ENCODE assay signal across 20 cellular contexts in the genomic region with DNA sequence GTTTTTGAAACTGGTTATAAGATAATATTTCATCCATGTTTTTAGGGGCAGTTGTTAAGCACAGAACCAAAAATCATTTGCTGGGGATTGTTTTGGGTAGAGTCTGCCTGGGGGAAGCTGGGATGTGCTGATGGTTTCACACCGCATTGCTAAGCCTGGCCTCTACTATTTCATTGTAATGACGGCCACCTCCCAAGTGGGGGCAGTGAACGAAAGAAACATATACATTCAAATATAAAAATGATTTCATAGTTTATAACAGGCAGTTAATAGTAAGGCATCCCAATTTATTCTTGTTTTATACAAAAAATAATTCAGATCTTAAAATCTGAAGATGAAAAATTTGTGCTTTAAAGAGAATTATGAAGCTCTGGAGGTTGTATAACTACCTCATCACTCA.
A peak's percentile ranks its signal among the peaks of the same experiment; 100 is the strongest.
DNase-seq lines count a peak whose midpoint lies in the region; ATAC-seq, FAIRE-seq and TF ChIP-seq lines count a peak whose summit lies in the region.
"Had no signal": no experiment of that assay in that cellular context is flagged by ENCODE, and none has a peak within 500 bp of the region (broad histone marks: within the 10 kb centered on the region; RNA-seq: fewer than 3 reads in every experiment).

No MANE protein-coding gene starts in this region.

- DNase-seq in Karpas-422 (peak; percentile 48), brain microvascular endothelial cell (peak; percentile 7), small intestine (peak; percentile 8), NCI-H510A (lab: John Stamatoyannopoulos, UW) (no peak)
- no peak for DNase-seq in natural killer cell treated with Interleukin-12 subunit alpha and Interleukin-12 subunit beta and Interleukin-15 and Interleukin-18, amount 100 ng/mL, for 72 hours (ENCODE audit: low spot score)
- no peak for DNase-seq in activated T-helper 1 cell treated with anti-CD3 and anti-CD28 coated beads, Interleukin-12 subunit alpha, Interleukin-12 subunit beta, Interleukin-2, Interleukin-4 antibody, amounts not matched to agents 30 ng/mL and 10 ng/mL and 1 ng/mL, durations not matched to agents 14 hours and 24 hours and 36 hours (ENCODE audit: low spot score)
- DNase-seq: DMS79 treated with DMSO at 0.1 percent for 48 hours, foreskin fibroblast, left ventricle myocardium superior, MM.1S, NCI-H2081 treated with DMSO at 0.1 percent for 48 hours, NCI-H774, posterior cingulate gyrus, spleen, T-cell had no signal

- H3K36me3 Mint-ChIP-seq in natural killer cell treated with Interleukin-12 subunit alpha and Interleukin-12 subunit beta and Interleukin-15 and Interleukin-18, amount 100 ng/mL, for 72 hours = no peaks in the 10 kb centered on the region
- H3K36me3 Mint-ChIP-seq in activated T-helper 1 cell treated with anti-CD3 and anti-CD28 coated beads, Interleukin-12 subunit alpha, Interleukin-12 subunit beta, Interleukin-2, Interleukin-4 antibody, amounts not matched to agents 30 ng/mL and 10 ng/mL and 1 ng/mL, durations not matched to agents 14 hours and 24 hours and 36 hours (ENCODE audit: low read depth) = no peaks in the 10 kb centered on the region
- H3K36me3 Mint-ChIP-seq: stimulated activated effector memory CD8-positive, alpha-beta T cell treated with anti-CD3 and anti-CD28 coated beads, Interleukin-12 subunit alpha, Interleukin-12 subunit beta, amount 100 ng/mL, for 72 hours; T-cell had no signal

- no peak overlapping the region for H3K27ac ChIP-seq in Karpas-422 (ENCODE audit: low read length)
- no peak overlapping the region for H3K27ac ChIP-seq in brain microvascular endothelial cell
- no peak overlapping the region for H3K27ac ChIP-seq in small intestine (ENCODE audit: low read depth in 1 of 2, low read length in 1 of 2)
- H3K27ac ChIP-seq: BLaER1 treated with 17β-estradiol and CSF1 and Interleukin-3, amounts not matched to agents 10 nM and 100 nM; spleen; VCaP had no signal

- no peaks in the 10 kb centered on the region for H3K79me2 ChIP-seq in Karpas-422 (ENCODE audit: low read length)

- no peak overlapping the region for H3K4me3 ChIP-seq in Karpas-422 (ENCODE audit: low read length)
- no peak overlapping the region for H3K4me3 ChIP-seq in brain microvascular endothelial cell (ENCODE audit: low read depth, low read length)
- H3K4me3 ChIP-seq in small intestine (ENCODE audit: low read depth in 1 of 2, low read length in 2 of 2) = no peak overlapping the region
- H3K4me3 ChIP-seq: BLaER1 treated with 17β-estradiol and CSF1 and Interleukin-3, amounts not matched to agents 10 nM and 100 nM; spleen had no signal

- FAIRE-seq in small intestine (lab: Jason Lieb, UNC) = no peak

- no peaks in the 10 kb centered on the region for H3K9me2 ChIP-seq in Karpas-422 (replicated peaks; ENCODE audit: insufficient read depth, low read length)

- in situ Hi-C loops in brain microvascular endothelial cell (cut with HindIII; ENCODE audit: low pct_ligation_motif_present, low sequenced_read_pairs) = no loop called here

- TF ChIP-seq CTCF in GM12872 (IDR thresholded peaks at IDR 0.05; ENCODE audit: insufficient read depth, low read depth, low read length) (peak; percentile 12; the same call in 1 of the 3 replicates), brain microvascular endothelial cell (IDR thresholded peaks at IDR 0.05; ENCODE audit: low read depth, low read length, missing control alignments) (peak; percentile 32)

- no peaks in the 10 kb centered on the region for H3K9me3 ChIP-seq in Karpas-422 (ENCODE audit: low read length)
- H3K9me3 ChIP-seq in small intestine (ENCODE audit: control insufficient read depth, low read depth) = peaks cover 1% of the 10 kb centered on the region
- H3K9me3 ChIP-seq: BLaER1 treated with 17β-estradiol and CSF1 and Interleukin-3, amounts not matched to agents 10 nM and 100 nM; spleen had no signal

- WGBS in small intestine, 3 donors = 34 to 36% (median 36%) methylated on average over 3 of the region's 3 CpGs

- no peaks in the 10 kb centered on the region for H3K27me3 Mint-ChIP-seq in natural killer cell treated with Interleukin-12 subunit alpha and Interleukin-12 subunit beta and Interleukin-15 and Interleukin-18, amount 100 ng/mL, for 72 hours
- no peaks in the 10 kb centered on the region for H3K27me3 Mint-ChIP-seq in activated T-helper 1 cell treated with anti-CD3 and anti-CD28 coated beads, Interleukin-12 subunit alpha, Interleukin-12 subunit beta, Interleukin-2, Interleukin-4 antibody, amounts not matched to agents 30 ng/mL and 10 ng/mL and 1 ng/mL, durations not matched to agents 14 hours and 24 hours and 36 hours (ENCODE audit: insufficient read depth)
- H3K27me3 Mint-ChIP-seq: T-cell had no signal

- no peak overlapping the region for H2AFZ ChIP-seq in Karpas-422 (ENCODE audit: low read length)

- H3K27me3 ChIP-seq in Karpas-422 (ENCODE audit: low read length) (no peaks in the 10 kb centered on the region), brain microvascular endothelial cell (replicated peaks) (no peaks in the 10 kb centered on the region), small intestine (ENCODE audit: control insufficient read depth in 2 of 2, insufficient read depth in 2 of 2, low read length in 2 of 2) (no peaks in the 10 kb centered on the region)
- H3K27me3 ChIP-seq: BLaER1 treated with 17β-estradiol and CSF1 and Interleukin-3, amounts not matched to agents 10 nM and 100 nM; spleen had no signal

- no peaks in the 10 kb centered on the region for H3K4me1 Mint-ChIP-seq in natural killer cell treated with Interleukin-12 subunit alpha and Interleukin-12 subunit beta and Interleukin-15 and Interleukin-18, amount 100 ng/mL, for 72 hours (ENCODE audit: low read depth in 2 of 2)
- H3K4me1 Mint-ChIP-seq in activated T-helper 1 cell treated with anti-CD3 and anti-CD28 coated beads, Interleukin-12 subunit alpha, Interleukin-12 subunit beta, Interleukin-2, Interleukin-4 antibody, amounts not matched to agents 30 ng/mL and 10 ng/mL and 1 ng/mL, durations not matched to agents 14 hours and 24 hours and 36 hours (ENCODE audit: low read depth) = no peaks in the 10 kb centered on the region
- H3K4me1 Mint-ChIP-seq: stimulated activated effector memory CD8-positive, alpha-beta T cell treated with anti-CD3 and anti-CD28 coated beads, Interleukin-12 subunit alpha, Interleukin-12 subunit beta, amount 100 ng/mL, for 72 hours; T-cell had no signal

- no peaks in the 10 kb centered on the region for H3K4me1 ChIP-seq in Karpas-422 (ENCODE audit: low read length)
- H3K4me1 ChIP-seq in small intestine (ENCODE audit: control insufficient read depth in 2 of 2, insufficient read depth in 1 of 2, low read depth in 1 of 2, low read length in 1 of 2) = no peaks in the 10 kb centered on the region
- H3K4me1 ChIP-seq: BLaER1 treated with 17β-estradiol and CSF1 and Interleukin-3, amounts not matched to agents 10 nM and 100 nM; spleen had no signal

- intact Hi-C loops in activated T-helper 1 cell treated with anti-CD3 and anti-CD28 coated beads, Interleukin-12 subunit alpha, Interleukin-12 subunit beta, Interleukin-2, Interleukin-4 antibody, amounts not matched to agents 30 ng/mL and 10 ng/mL and 1 ng/mL, durations not matched to agents 14 hours and 24 hours and 36 hours (cut with micrococcal nuclease) = no loop called here

- H3K36me3 ChIP-seq in Karpas-422 (ENCODE audit: insufficient read depth, low read length) (no peaks in the 10 kb centered on the region), brain microvascular endothelial cell (replicated peaks) (no peaks in the 10 kb centered on the region), small intestine (ENCODE audit: control insufficient read depth in 2 of 2, insufficient read depth in 2 of 2, low read length in 2 of 2) (no peaks in the 10 kb centered on the region)
- H3K36me3 ChIP-seq: BLaER1 treated with 17β-estradiol and CSF1 and Interleukin-3, amounts not matched to agents 10 nM and 100 nM; spleen had no signal

- H3K4me2 ChIP-seq in Karpas-422 (ENCODE audit: low read depth, low read length, poor library complexity, severe bottlenecking) = no peak overlapping the region
- H3K4me2 ChIP-seq: BLaER1 treated with 17β-estradiol and CSF1 and Interleukin-3, amounts not matched to agents 10 nM and 100 nM had no signal

- no peaks in the 10 kb centered on the region for H4K20me1 ChIP-seq in Karpas-422 (ENCODE audit: insufficient read depth, low read depth, low read length)
- H4K20me1 ChIP-seq: BLaER1 treated with 17β-estradiol and CSF1 and Interleukin-3, amounts not matched to agents 10 nM and 100 nM had no signal

- H3K9me3 Mint-ChIP-seq in natural killer cell treated with Interleukin-12 subunit alpha and Interleukin-12 subunit beta and Interleukin-15 and Interleukin-18, amount 100 ng/mL, for 72 hours = peaks cover 8% of the 10 kb centered on the region
- H3K9me3 Mint-ChIP-seq in activated T-helper 1 cell treated with anti-CD3 and anti-CD28 coated beads, Interleukin-12 subunit alpha, Interleukin-12 subunit beta, Interleukin-2, Interleukin-4 antibody, amounts not matched to agents 30 ng/mL and 10 ng/mL and 1 ng/mL, durations not matched to agents 14 hours and 24 hours and 36 hours = no peaks in the 10 kb centered on the region
- H3K9me3 Mint-ChIP-seq: activated T-helper 2 cell treated with anti-CD3 and anti-CD28 coated beads, Interferon-gamma antibody, Interleukin-2, Interleukin-4, amounts not matched to agents 10 μg/mL and 5 μg/mL and 100 μg/mL, durations not matched to agents 14 hours and 24 hours and 36 hours; stimulated activated effector memory CD8-positive, alpha-beta T cell treated with anti-CD3 and anti-CD28 coated beads, Interleukin-12 subunit alpha, Interleukin-12 subunit beta, amount 100 ng/mL, for 72 hours had no signal

- no peak for ATAC-seq in natural killer cell treated with Interleukin-12 subunit alpha and Interleukin-12 subunit beta and Interleukin-15 and Interleukin-18, amount 100 ng/mL, for 72 hours
- ATAC-seq: left ventricle myocardium superior; stimulated activated effector memory CD8-positive, alpha-beta T cell treated with anti-CD3 and anti-CD28 coated beads, Interleukin-12 subunit alpha, Interleukin-12 subunit beta, amount 100 ng/mL, for 72 hours; T-cell had no signal

- H3K4me3 Mint-ChIP-seq in natural killer cell treated with Interleukin-12 subunit alpha and Interleukin-12 subunit beta and Interleukin-15 and Interleukin-18, amount 100 ng/mL, for 72 hours = no peak overlapping the region
- no peak overlapping the region for H3K4me3 Mint-ChIP-seq in activated T-helper 1 cell treated with anti-CD3 and anti-CD28 coated beads, Interleukin-12 subunit alpha, Interleukin-12 subunit beta, Interleukin-2, Interleukin-4 antibody, amounts not matched to agents 30 ng/mL and 10 ng/mL and 1 ng/mL, durations not matched to agents 14 hours and 24 hours and 36 hours
- H3K4me3 Mint-ChIP-seq: stimulated activated effector memory CD8-positive, alpha-beta T cell treated with anti-CD3 and anti-CD28 coated beads, Interleukin-12 subunit alpha, Interleukin-12 subunit beta, amount 100 ng/mL, for 72 hours; T-cell had no signal

- H3K9ac ChIP-seq in Karpas-422 (ENCODE audit: low read length) = no peak overlapping the region
- H3K9ac ChIP-seq: BLaER1 treated with 17β-estradiol and CSF1 and Interleukin-3, amounts not matched to agents 10 nM and 100 nM had no signal

- no peak overlapping the region for H3K27ac Mint-ChIP-seq in natural killer cell treated with Interleukin-12 subunit alpha and Interleukin-12 subunit beta and Interleukin-15 and Interleukin-18, amount 100 ng/mL, for 72 hours
- H3K27ac Mint-ChIP-seq in activated T-helper 1 cell treated with anti-CD3 and anti-CD28 coated beads, Interleukin-12 subunit alpha, Interleukin-12 subunit beta, Interleukin-2, Interleukin-4 antibody, amounts not matched to agents 30 ng/mL and 10 ng/mL and 1 ng/mL, durations not matched to agents 14 hours and 24 hours and 36 hours = no peak overlapping the region
- H3K27ac Mint-ChIP-seq: activated T-helper 2 cell treated with anti-CD3 and anti-CD28 coated beads, Interferon-gamma antibody, Interleukin-2, Interleukin-4, amounts not matched to agents 10 μg/mL and 5 μg/mL and 100 μg/mL, durations not matched to agents 14 hours and 24 hours and 36 hours; stimulated activated effector memory CD8-positive, alpha-beta T cell treated with anti-CD3 and anti-CD28 coated beads, Interleukin-12 subunit alpha, Interleukin-12 subunit beta, amount 100 ng/mL, for 72 hours; T-cell had no signal

Comparison
In these comparisons a context has a peak if more than half of its experiments do, and no peak if none do; other contexts are left out.
1. DNase-seq: peak in Karpas-422 (single experiment), brain microvascular endothelial cell (single experiment) and small intestine (single experiment); none in natural killer cell treated with Interleukin-12 subunit alpha and Interleukin-12 subunit beta and Interleukin-15 and Interleukin-18, amount 100 ng/mL, for 72 hours (single experiment), activated T-helper 1 cell treated with anti-CD3 and anti-CD28 coated beads, Interleukin-12 subunit alpha, Interleukin-12 subunit beta, Interleukin-2, Interleukin-4 antibody, amounts not matched to agents 30 ng/mL and 10 ng/mL and 1 ng/mL, durations not matched to agents 14 hours and 24 hours and 36 hours (single experiment) and NCI-H510A (single experiment).